In the genomic region with DNA sequence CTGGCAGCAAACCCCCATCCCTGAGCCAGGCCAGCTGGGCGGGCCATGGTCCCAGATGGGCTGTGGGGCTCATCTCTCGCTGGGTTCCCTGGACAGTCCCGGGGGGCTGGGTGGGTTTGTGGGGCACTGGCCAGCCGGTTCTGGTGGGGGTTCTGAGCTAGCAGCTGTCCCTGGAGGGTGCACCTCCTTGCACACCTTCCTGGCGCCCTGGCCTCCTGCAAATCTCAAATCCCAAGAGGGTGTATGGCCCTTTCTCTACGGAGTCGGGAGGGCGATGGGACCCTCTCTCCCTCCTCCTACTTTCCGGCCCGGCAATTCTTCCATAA, we compare ENCODE assay signal across 10 cellular contexts. TPM values are rescaled to one million over a fixed set of nuclear protein-coding genes. Genes with fewer than 3 reads are reported as not detected.
DNase-seq lines count a peak whose midpoint lies in the region; ATAC-seq and TF ChIP-seq lines count a peak whose summit lies in the region.
"Had no signal": no experiment of that assay in that cellular context is flagged by ENCODE, and none has a peak within 500 bp of the region (broad histone marks: within the 10 kb centered on the region; RNA-seq: fewer than 3 reads in every experiment).

No MANE protein-coding gene starts in this region.

- H3K4me3 ChIP-seq in cardiac muscle cell = peak overlapping the region; percentile 10
- no peak overlapping the region for H3K4me3 ChIP-seq in mesendoderm (ENCODE audit: low read length)
- H3K4me3 ChIP-seq in transverse colon = peak overlapping the region in 2 of 4 donors; percentile 58 to 82

- no peak overlapping the region for H2AK5ac ChIP-seq in mesendoderm (ENCODE audit: low read length)

- CTCF ChIA-PET in activated CD4-positive, alpha-beta T cell treated with anti-CD3 and anti-CD28 coated beads for 36 hours (lab: Charles Lee) = interaction anchor here (0.8 to 2.5 kb wide), 6 partner anchors 14 to 76 kb away, joined by 3 to 12 read pairs (median 4); partner anchors contain the start of gene RPS21

- ATAC-seq in GM18861 (IDR thresholded peaks at IDR 0.05; ENCODE audit: unreplicated experiment) = no peak
- ATAC-seq in HG02642 (IDR thresholded peaks at IDR 0.05; ENCODE audit: poor library complexity, unreplicated experiment) = no peak
- ATAC-seq in activated CD4-positive, alpha-beta T cell treated with anti-CD3 and anti-CD28 coated beads for 36 hours = no peak

- H3K9me3 ChIP-seq in cardiac muscle cell (ENCODE audit: low read depth) = no peaks in the 10 kb centered on the region
- no peaks in the 10 kb centered on the region for H3K9me3 ChIP-seq in transverse colon

- no peaks in the 10 kb centered on the region for H3K36me3 Mint-ChIP-seq in activated CD4-positive, alpha-beta T cell treated with anti-CD3 and anti-CD28 coated beads for 36 hours (ENCODE audit: low read depth)

- intact Hi-C loops in cardiac septum (cut with DNase I) = no loop called here
- intact Hi-C loops in transverse colon (cut with DNase I; ENCODE audit: low total_unique reads) = no loop called here
- intact Hi-C loops in activated CD4-positive, alpha-beta T cell treated with anti-CD3 and anti-CD28 coated beads for 36 hours (cut with DNase I, micrococcal nuclease) = loop anchor here in 1 of 2 experiments (5.0 kb wide), 1 partner anchor 66 kb away; the partner anchor contains the start of gene ADRM1

- H4K5ac ChIP-seq in mesendoderm (ENCODE audit: low read length) = no peak overlapping the region

- no peak for DNase-seq in cardiac muscle cell (ENCODE audit: low read depth in 1 of 2, low spot score in 1 of 2)
- DNase-seq in cardiac septum (ENCODE audit: low spot score) = no peak
- no peak for DNase-seq in mesendoderm
- DNase-seq in transverse colon = no peak
- no peak for DNase-seq in activated CD4-positive, alpha-beta T cell treated with anti-CD3 and anti-CD28 coated beads for 36 hours
- DNase-seq: stimulated activated naive CD4-positive, alpha-beta T cell treated with Interleukin-2 at 50 U/mL for 16 hours had no signal

- peak overlapping the region; percentile 68 for H3K9ac ChIP-seq in mesendoderm (ENCODE audit: low read length)

- H3K27me3 Mint-ChIP-seq in activated CD4-positive, alpha-beta T cell treated with anti-CD3 and anti-CD28 coated beads for 36 hours = peaks cover 19% of the 10 kb centered on the region

- H3K4me1 ChIP-seq in cardiac muscle cell (ENCODE audit: low read depth) (peaks cover 62% of the 10 kb centered on the region), mesendoderm (ENCODE audit: control insufficient read depth, low read depth, low read length) (peaks cover 8% of the 10 kb centered on the region), transverse colon (peaks cover 44 to 75% (median 63%) of the 10 kb centered on the region in 4 donors)

- no peaks in the 10 kb centered on the region for H3K9me3 Mint-ChIP-seq in activated CD4-positive, alpha-beta T cell treated with anti-CD3 and anti-CD28 coated beads for 36 hours (ENCODE audit: low read depth)

- peak overlapping the region; percentile 25 for H2BK15ac ChIP-seq in mesendoderm (replicated peaks; ENCODE audit: low read depth)

- no peak overlapping the region for H2BK5ac ChIP-seq in mesendoderm (ENCODE audit: low read length)

- no peak overlapping the region for H3K23ac ChIP-seq in mesendoderm (ENCODE audit: low read length)

- POLR2A ChIA-PET in activated CD4-positive, alpha-beta T cell treated with anti-CD3 and anti-CD28 coated beads for 36 hours (lab: Charles Lee) = no interaction called here

- H3K4me2 ChIP-seq in mesendoderm (ENCODE audit: low read length) = peak overlapping the region; percentile 11

- peak overlapping the region; percentile 88 for H3K56ac ChIP-seq in mesendoderm (ENCODE audit: low read length)

- TF ChIP-seq CTCF in cardiac muscle cell (IDR thresholded peaks at IDR 0.05; ENCODE audit: low read depth, low read length) = no peak
- no peak for TF ChIP-seq CTCF in transverse colon (IDR thresholded peaks at IDR 0.05)

- H3K36me3 ChIP-seq in cardiac muscle cell (no peaks in the 10 kb centered on the region), mesendoderm (ENCODE audit: control insufficient read depth, insufficient read depth, low read length) (no peaks in the 10 kb centered on the region), transverse colon (no peaks in the 10 kb centered on the region)

- TF ChIP-seq EP300 in transverse colon (IDR thresholded peaks at IDR 0.05; ENCODE audit: low read depth) = no peak

- no peak overlapping the region for H3K27ac Mint-ChIP-seq in activated CD4-positive, alpha-beta T cell treated with anti-CD3 and anti-CD28 coated beads for 36 hours

- WGBS in mesendoderm (ENCODE audit: extremely low coverage, insufficient coverage, low lambda C conversion rate) = no CpG with 5 or more reads among the region's 10 CpGs
- 14% methylated on average over 10 of the region's 10 CpGs; no CpG with 5 or more reads in 1 of the 2 donors for WGBS in transverse colon (ENCODE audit: low coverage in 1 of 2), 2 donors

- peak overlapping the region; percentile 76 for H3K18ac ChIP-seq in mesendoderm (ENCODE audit: low read length)

- peaks cover 3% of the 10 kb centered on the region for H3K4me1 Mint-ChIP-seq in activated CD4-positive, alpha-beta T cell treated with anti-CD3 and anti-CD28 coated beads for 36 hours

- peak overlapping the region; percentile 64 for H3K4ac ChIP-seq in mesendoderm (ENCODE audit: low read depth, low read length)

- peak overlapping the region; percentile 49 for H2BK120ac ChIP-seq in mesendoderm (ENCODE audit: low read depth, low read length)

- TF ChIP-seq POLR2A in transverse colon (IDR thresholded peaks at IDR 0.05) = no peak

- H3K27ac ChIP-seq in cardiac muscle cell (peak overlapping the region; percentile 85), cingulate gyrus (ENCODE audit: low read depth, low read length) (peak overlapping the region; percentile 29), mesendoderm (ENCODE audit: low read depth, low read length) (peak overlapping the region; percentile 73), transverse colon (peak overlapping the region; percentile 86 to 97 (median 88))

- H3K79me2 ChIP-seq in mesendoderm (ENCODE audit: control insufficient read depth, insufficient read depth, low read length) = peaks cover 19% of the 10 kb centered on the region

- no peaks in the 10 kb centered on the region for H3K27me3 ChIP-seq in cardiac muscle cell
- no peaks in the 10 kb centered on the region for H3K27me3 ChIP-seq in mesendoderm (ENCODE audit: insufficient read depth, low read length, poor library complexity)
- peaks cover 63% of the 10 kb centered on the region for H3K27me3 ChIP-seq in transverse colon

- in situ Hi-C loops in transverse colon (cut with MboI; ENCODE audit: low pct_ligation_motif_present in 1 of 4, low pct_unique_long_range_greater_than_20kb in 1 of 4, low sequenced_read_pairs in 3 of 4) = no loop called here

- H3K4me3 Mint-ChIP-seq in activated CD4-positive, alpha-beta T cell treated with anti-CD3 and anti-CD28 coated beads for 36 hours = no peak overlapping the region

- peaks cover 6% of the 10 kb centered on the region for H3K79me1 ChIP-seq in mesendoderm (ENCODE audit: low read length)

- no peak overlapping the region for H4K8ac ChIP-seq in mesendoderm (ENCODE audit: low read depth, low read length)

RNA-seq across cellular contexts. Expression of gene LAMA5, which starts 1.2 kb away (rescaled TPM):
- total RNA-seq in cardiac muscle cell (103 and 162 TPM in 2 replicates), cardiac septum (101 TPM), transverse colon (100 to 1,000 TPM in 2 of 4 donors, 10 to 100 TPM in 2; 33.2 to 269 (median 91.3) TPM)
- 168 and 214 TPM in 2 replicates for polyA plus RNA-seq in cardiac muscle cell
- 39.1 TPM for polyA plus RNA-seq in mesendoderm (2013, experiment 1 of 2)
- 37.2 TPM for polyA plus RNA-seq in mesendoderm (2013, experiment 2 of 2)
- 1 to 10 TPM in 1 of 2 experiments, under 1 TPM in 1; 0.72 to 1.0 TPM for total RNA-seq in activated CD4-positive, alpha-beta T cell treated with anti-CD3 and anti-CD28 coated beads for 36 hours

RNA-seq across cellular contexts. Expression of gene RPS21, which starts 18.6 kb away (rescaled TPM):
- total RNA-seq in cardiac muscle cell = 839 and 997 TPM in 2 replicates
- 374 and 378 TPM in 2 replicates for polyA plus RNA-seq in cardiac muscle cell
- 466 TPM for total RNA-seq in cardiac septum
- polyA plus RNA-seq in mesendoderm (2013, experiment 1 of 2) = 3,271 TPM
- 3,207 TPM for polyA plus RNA-seq in mesendoderm (2013, experiment 2 of 2)
- 1,000 to 10,000 TPM in 3 of 4 donors, 100 to 1,000 TPM in 1; 585 to 2,728 (median 1,375) TPM for total RNA-seq in transverse colon
- 1,000 to 10,000 TPM; 1,051 to 2,439 TPM for total RNA-seq in activated CD4-positive, alpha-beta T cell treated with anti-CD3 and anti-CD28 coated beads for 36 hours

RNA-seq across cellular contexts. Expression of gene CABLES2, which starts 38.8 kb away (rescaled TPM):
- total RNA-seq in cardiac muscle cell (15.5 and 17.9 TPM in 2 replicates), cardiac septum (10.7 TPM), transverse colon (10 to 100 TPM in 1 of 4 donors, 1 to 10 TPM in 3; 3.7 to 10.1 (median 8.5) TPM)
- polyA plus RNA-seq in cardiac muscle cell = 21.4 and 23.8 TPM in 2 replicates
- 4.4 TPM for polyA plus RNA-seq in mesendoderm (2013, experiment 1 of 2)
- 4.3 TPM for polyA plus RNA-seq in mesendoderm (2013, experiment 2 of 2)
- total RNA-seq in activated CD4-positive, alpha-beta T cell treated with anti-CD3 and anti-CD28 coated beads for 36 hours = 1 to 10 TPM; 6.4 to 7.6 TPM

RNA-seq across cellular contexts. Expression of gene RBBP8NL, which starts 59.1 kb away (rescaled TPM):
- not detected in 2 replicates for total RNA-seq in cardiac muscle cell
- not detected in 2 replicates for polyA plus RNA-seq in cardiac muscle cell
- total RNA-seq in cardiac septum = not detected
- polyA plus RNA-seq in mesendoderm (2013, experiment 1 of 2) = 0.31 TPM
- polyA plus RNA-seq in mesendoderm (2013, experiment 2 of 2) = 0.36 TPM
- total RNA-seq in transverse colon = 1 to 10 TPM in 3 of 4 donors, under 1 TPM in 1; 0.75 to 9.4 (median 4.3) TPM
- not detected for total RNA-seq in activated CD4-positive, alpha-beta T cell treated with anti-CD3 and anti-CD28 coated beads for 36 hours
- total RNA-seq: renal cortical epithelial cell had no signal

Comparison
In these comparisons a context has a peak if more than half of its experiments do, and no peak if none do; other contexts are left out.
1. H3K27ac ChIP-seq: peak in every context shown above with its lines; median percentile 88 in transverse colon; 85 in cardiac muscle cell; 73 in mesendoderm; 29 in cingulate gyrus.
2. RNA of gene LAMA5, which starts 1.2 kb away (total RNA-seq): 103 to 162 TPM in cardiac muscle cell, 33.2 to 269 TPM in transverse colon and 101 TPM in cardiac septum (single experiment); 0.72 to 1.0 TPM in activated CD4-positive, alpha-beta T cell treated with anti-CD3 and anti-CD28 coated beads for 36 hours; every median in the first group is over 10 times any median in the second.